ENCODE assay signal across 36 cellular contexts in the genomic region with DNA sequence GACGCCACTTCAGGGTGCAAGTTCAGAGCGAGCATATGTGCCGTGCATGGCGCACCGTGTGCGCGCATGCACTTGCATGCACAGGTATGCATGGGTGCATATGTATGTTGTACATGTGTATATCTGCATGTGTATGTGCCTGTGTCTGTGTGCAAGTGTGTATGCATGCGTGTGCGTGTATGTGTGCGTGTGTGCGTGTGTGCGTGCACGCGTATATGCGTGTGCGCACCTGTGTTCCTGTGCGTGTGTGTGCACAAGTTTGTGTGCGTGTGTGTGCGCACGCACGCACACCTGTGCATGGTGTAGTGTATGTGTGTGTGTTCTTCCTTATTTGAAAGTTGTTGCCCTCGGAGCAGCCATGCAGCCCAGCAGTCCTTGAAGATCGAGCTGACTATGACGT.
"Had no signal": no experiment of that assay in that cellular context is flagged by ENCODE, and none has a peak within 500 bp of the region (broad histone marks: within the 10 kb centered on the region; RNA-seq: fewer than 3 reads in every experiment).

No MANE protein-coding gene starts in this region.

- H3K36me3 ChIP-seq: breast epithelium, WERI-Rb-1 had no signal

- H3K9me3 ChIP-seq: adrenal gland, ascending aorta, breast epithelium, esophagus muscularis mucosa, gastrocnemius medialis, heart right ventricle had no signal

- H3K4me1 Mint-ChIP-seq: activated naive CD4-positive, alpha-beta T cell treated with anti-CD3 and anti-CD28 coated beads, Interleukin-2, amount 50 U/mL, for 24 hours; brain; central memory CD8-positive, alpha-beta T cell had no signal

- H3K27me3 ChIP-seq: adrenal gland, ascending aorta, esophagus muscularis mucosa, foreskin keratinocyte, gastrocnemius medialis, heart right ventricle had no signal

- H3K4me1 ChIP-seq: adrenal gland, ascending aorta, breast epithelium, esophagus muscularis mucosa, foreskin keratinocyte, gastrocnemius medialis, heart right ventricle had no signal

- H3K27ac Mint-ChIP-seq: activated CD4-positive, alpha-beta memory T cell treated with anti-CD3 and anti-CD28 coated beads for 36 hours; activated CD4-positive, alpha-beta T cell treated with anti-CD3 and anti-CD28 coated beads for 36 hours; activated CD4-positive, alpha-beta T cell treated with anti-CD3 and anti-CD28 coated beads, Interleukin-2, amount 10 ng/mL, durations not matched to agents 24 days and 14 days; activated CD8-positive, alpha-beta memory T cell treated with anti-CD3 and anti-CD28 coated beads, Interleukin-2, amount 10 ng/mL, durations not matched to agents 7 days and 5 days; activated CD8-positive, alpha-beta T cell treated with anti-CD3 and anti-CD28 coated beads, Interleukin-2, amount 10 ng/mL, durations not matched to agents 7 days and 5 days; activated naive CD4-positive, alpha-beta T cell treated with anti-CD3 and anti-CD28 coated beads for 36 hours; activated naive CD4-positive, alpha-beta T cell treated with anti-CD3 and anti-CD28 coated beads, Interleukin-2, amount 50 U/mL, for 24 hours; activated naive CD8-positive, alpha-beta T cell treated with anti-CD3 and anti-CD28 coated beads for 36 hours; activated naive CD8-positive, alpha-beta T cell treated with anti-CD3 and anti-CD28 coated beads, Interleukin-2, amount 50 U/mL, for 24 hours; activated T-helper 1 cell treated with anti-CD3 and anti-CD28 coated beads, Interleukin-12 subunit alpha, Interleukin-12 subunit beta, Interleukin-2, Interleukin-4 antibody, amounts not matched to agents 30 ng/mL and 10 ng/mL and 1 ng/mL, durations not matched to agents 14 hours and 24 hours and 36 hours; activated T-helper 2 cell treated with anti-CD3 and anti-CD28 coated beads, Interferon-gamma antibody, Interleukin-2, Interleukin-4, amounts not matched to agents 10 μg/mL and 5 μg/mL and 100 μg/mL, durations not matched to agents 14 hours and 24 hours and 36 hours; brain; effector memory CD8-positive, alpha-beta T cell; T-cell; T-helper 1 cell treated with Interleukin-12 subunit alpha and Interleukin-12 subunit beta and Interleukin-4 antibody, amounts not matched to agents 30 μg/mL and 1 μg/mL, for 36 hours; T-helper 2 cell treated with Interferon-gamma antibody and Interleukin-4, amounts not matched to agents 5 μg/mL and 100 μg/mL, for 36 hours had no signal

- H3K4me3 ChIP-seq: adrenal gland, ascending aorta, breast epithelium, esophagus muscularis mucosa, gastrocnemius medialis, heart right ventricle had no signal

- H3K4me3 Mint-ChIP-seq: activated CD4-positive, alpha-beta memory T cell treated with anti-CD3 and anti-CD28 coated beads for 36 hours; activated CD4-positive, alpha-beta T cell treated with anti-CD3 and anti-CD28 coated beads for 36 hours; activated CD4-positive, alpha-beta T cell treated with anti-CD3 and anti-CD28 coated beads, Interleukin-2, amount 10 ng/mL, durations not matched to agents 24 days and 14 days; activated CD8-positive, alpha-beta memory T cell treated with anti-CD3 and anti-CD28 coated beads, Interleukin-2, amount 10 ng/mL, durations not matched to agents 7 days and 5 days; activated CD8-positive, alpha-beta T cell treated with anti-CD3 and anti-CD28 coated beads, Interleukin-2, amount 10 ng/mL, durations not matched to agents 7 days and 5 days; activated naive CD4-positive, alpha-beta T cell treated with anti-CD3 and anti-CD28 coated beads for 36 hours; activated naive CD4-positive, alpha-beta T cell treated with anti-CD3 and anti-CD28 coated beads, Interleukin-2, amount 50 U/mL, for 24 hours; activated naive CD8-positive, alpha-beta T cell treated with anti-CD3 and anti-CD28 coated beads for 36 hours; activated naive CD8-positive, alpha-beta T cell treated with anti-CD3 and anti-CD28 coated beads, Interleukin-2, amount 50 U/mL, for 24 hours; activated T-helper 1 cell treated with anti-CD3 and anti-CD28 coated beads, Interleukin-12 subunit alpha, Interleukin-12 subunit beta, Interleukin-2, Interleukin-4 antibody, amounts not matched to agents 30 ng/mL and 10 ng/mL and 1 ng/mL, durations not matched to agents 14 hours and 24 hours and 36 hours; brain; central memory CD8-positive, alpha-beta T cell; effector memory CD8-positive, alpha-beta T cell; T-cell; T-helper 1 cell treated with Interleukin-12 subunit alpha and Interleukin-12 subunit beta and Interleukin-4 antibody, amounts not matched to agents 30 μg/mL and 1 μg/mL, for 36 hours; T-helper 2 cell treated with Interferon-gamma antibody and Interleukin-4, amounts not matched to agents 5 μg/mL and 100 μg/mL, for 36 hours had no signal

- ATAC-seq: activated CD4-positive, alpha-beta T cell treated with anti-CD3 and anti-CD28 coated beads for 36 hours; activated CD8-positive, alpha-beta memory T cell treated with anti-CD3 and anti-CD28 coated beads, Interleukin-2, amount 10 ng/mL, durations not matched to agents 7 days and 5 days; activated CD8-positive, alpha-beta T cell treated with anti-CD3 and anti-CD28 coated beads, Interleukin-2, amount 10 ng/mL, durations not matched to agents 7 days and 5 days; activated naive CD8-positive, alpha-beta T cell treated with anti-CD3 and anti-CD28 coated beads, Interleukin-2, amount 50 U/mL, for 24 hours; effector memory CD8-positive, alpha-beta T cell; foreskin keratinocyte; gastrocnemius medialis; heart right ventricle; T-cell had no signal

- H3K27ac ChIP-seq: adrenal gland, ascending aorta, breast epithelium, esophagus muscularis mucosa, foreskin keratinocyte, gastrocnemius medialis, heart right ventricle, WERI-Rb-1 had no signal

- DNase-seq: activated CD4-positive, alpha-beta memory T cell treated with anti-CD3 and anti-CD28 coated beads for 36 hours; activated CD4-positive, alpha-beta T cell treated with anti-CD3 and anti-CD28 coated beads for 36 hours; activated CD4-positive, alpha-beta T cell treated with anti-CD3 and anti-CD28 coated beads, Interleukin-2, amount 10 ng/mL, durations not matched to agents 24 days and 14 days; activated CD4-positive, CD25-positive, alpha-beta regulatory T cell; activated CD4-positive, CD25-positive, alpha-beta regulatory T cell treated with anti-CD3 and anti-CD28 coated beads, Interleukin-2, amount 50 U/mL, for 72 hours; activated CD8-positive, alpha-beta memory T cell treated with anti-CD3 and anti-CD28 coated beads, Interleukin-2, amount 10 ng/mL, durations not matched to agents 7 days and 5 days; activated CD8-positive, alpha-beta memory T cell treated with anti-CD3 and anti-CD28 coated beads, Interleukin-2, amount 50 U/mL, for 4 hours; activated CD8-positive, alpha-beta T cell treated with anti-CD3 and anti-CD28 coated beads, Interleukin-2, amount 10 ng/mL, durations not matched to agents 7 days and 5 days; activated effector memory CD4-positive, alpha-beta T cell treated with anti-CD3 and anti-CD28 coated beads, Interleukin-2, amount 50 U/mL, for 16 hours; activated naive CD4-positive, alpha-beta T cell treated with anti-CD3 and anti-CD28 coated beads for 36 hours; activated naive CD8-positive, alpha-beta T cell treated with anti-CD3 and anti-CD28 coated beads for 36 hours; activated naive CD8-positive, alpha-beta T cell treated with anti-CD3 and anti-CD28 coated beads, Interleukin-2, amount 50 U/mL, for 24 hours; activated T-cell treated with anti-CD3 and anti-CD28 coated beads, Interleukin-2, amount 50 U/mL, for 1 hour; activated T-cell treated with anti-CD3 and anti-CD28 coated beads, Interleukin-2, amount 50 U/mL, for 48 hours; adrenal gland; cortex of kidney; dermis blood vessel endothelial cell; effector CD4-positive, alpha-beta T cell; effector memory CD8-positive, alpha-beta T cell; erythroblast; foreskin keratinocyte; gastrocnemius medialis; heart right ventricle; T-cell; T1000; WERI-Rb-1 had no signal

- H3K27me3 Mint-ChIP-seq: activated CD4-positive, alpha-beta memory T cell treated with anti-CD3 and anti-CD28 coated beads for 36 hours; activated CD4-positive, alpha-beta T cell treated with anti-CD3 and anti-CD28 coated beads for 36 hours; activated CD4-positive, alpha-beta T cell treated with anti-CD3 and anti-CD28 coated beads, Interleukin-2, amount 10 ng/mL, durations not matched to agents 24 days and 14 days; activated CD8-positive, alpha-beta memory T cell treated with anti-CD3 and anti-CD28 coated beads, Interleukin-2, amount 10 ng/mL, durations not matched to agents 7 days and 5 days; activated naive CD4-positive, alpha-beta T cell treated with anti-CD3 and anti-CD28 coated beads, Interleukin-2, amount 50 U/mL, for 24 hours; activated naive CD8-positive, alpha-beta T cell treated with anti-CD3 and anti-CD28 coated beads for 36 hours; activated naive CD8-positive, alpha-beta T cell treated with anti-CD3 and anti-CD28 coated beads, Interleukin-2, amount 50 U/mL, for 24 hours; brain; central memory CD8-positive, alpha-beta T cell; effector memory CD8-positive, alpha-beta T cell; T-cell had no signal
